ENCODE assay signal across 24 cellular contexts in the genomic region with DNA sequence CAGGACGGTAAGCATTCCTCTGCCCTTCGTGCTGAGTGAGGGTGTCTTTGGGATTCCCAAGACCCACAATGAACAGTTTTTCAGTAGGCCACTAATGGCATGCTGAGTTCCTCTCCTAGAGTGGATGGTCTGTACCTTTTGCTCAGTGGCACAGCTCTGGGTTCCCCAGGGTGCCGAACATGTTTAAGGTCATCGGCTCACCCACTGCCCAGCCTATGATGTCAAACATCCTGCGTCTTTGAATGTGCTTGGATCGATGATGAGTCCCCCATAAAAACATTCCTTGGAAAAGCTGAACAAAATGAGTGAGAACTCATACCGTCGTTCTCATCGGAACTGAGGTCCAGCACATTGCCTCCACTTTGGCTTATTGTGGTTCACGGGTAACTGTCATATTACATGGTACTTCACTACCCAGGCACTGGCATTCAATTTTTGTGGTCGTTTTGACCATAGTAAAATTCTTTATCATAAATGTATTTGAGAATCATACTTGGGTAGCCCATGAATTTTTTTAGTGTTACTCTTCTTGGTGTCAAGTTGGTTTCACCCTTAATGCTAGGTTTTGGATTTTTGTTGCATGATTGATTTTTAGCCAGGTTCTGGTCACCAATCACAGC.
A peak's percentile ranks its signal among the peaks of the same experiment; 100 is the strongest.
DNase-seq lines count a peak whose midpoint lies in the region; ATAC-seq and TF ChIP-seq lines count a peak whose summit lies in the region.
"Had no signal": no experiment of that assay in that cellular context is flagged by ENCODE, and none has a peak within 500 bp of the region (broad histone marks: within the 10 kb centered on the region; RNA-seq: fewer than 3 reads in every experiment).

No MANE protein-coding gene starts in this region.

- H3K27me3 ChIP-seq in CD8-positive, alpha-beta T cell (ENCODE audit: insufficient read depth, low read length) = no peaks in the 10 kb centered on the region
- H3K27me3 ChIP-seq in duodenal mucosa (ENCODE audit: control insufficient read depth in 1 of 2, insufficient read depth in 2 of 2, low read length in 2 of 2) (no peaks in the 10 kb centered on the region), mesendoderm (ENCODE audit: insufficient read depth, low read length, poor library complexity) (no peaks in the 10 kb centered on the region), subcutaneous abdominal adipose tissue (ENCODE audit: control insufficient read depth in 5 of 5, insufficient read depth in 4 of 5, low read length in 5 of 5) (no peaks in the 10 kb centered on the region)
- H3K27me3 ChIP-seq: MG63 had no signal

- H3K27ac ChIP-seq in CD8-positive, alpha-beta T cell (ENCODE audit: low read depth, low read length) = no peak overlapping the region
- H3K27ac ChIP-seq in duodenal mucosa (ENCODE audit: low read depth, low read length) = no peak overlapping the region
- no peak overlapping the region for H3K27ac ChIP-seq in mesendoderm (ENCODE audit: low read depth, low read length)
- no peak overlapping the region for H3K27ac ChIP-seq in subcutaneous abdominal adipose tissue (ENCODE audit: low read depth, low read length)

- TF ChIP-seq CTCF in CD8-positive, alpha-beta T cell (IDR thresholded peaks at IDR 0.05) = no peak

- H2BK15ac ChIP-seq in mesendoderm (replicated peaks; ENCODE audit: low read depth) = no peak overlapping the region

- peaks cover 73% of the 10 kb centered on the region for H3K9me3 Mint-ChIP-seq in CD8-positive, alpha-beta T cell

- no peak overlapping the region for H3K56ac ChIP-seq in mesendoderm (ENCODE audit: low read length)

- H3K36me3 ChIP-seq in CD8-positive, alpha-beta T cell (ENCODE audit: insufficient read depth, low read length) = peaks cover 99% of the 10 kb centered on the region
- peaks cover 91 to 100% of the 10 kb centered on the region in 2 donors for H3K36me3 ChIP-seq in duodenal mucosa (ENCODE audit: control insufficient read depth in 1 of 2, insufficient read depth in 2 of 2, low read length in 2 of 2)
- peaks cover 76% of the 10 kb centered on the region for H3K36me3 ChIP-seq in mesendoderm (ENCODE audit: control insufficient read depth, insufficient read depth, low read length)
- H3K36me3 ChIP-seq in subcutaneous abdominal adipose tissue (ENCODE audit: control insufficient read depth in 5 of 5, insufficient read depth in 5 of 5, low read length in 5 of 5) = peaks cover 25 to 100% (median 99%) of the 10 kb centered on the region in 5 donors
- H3K36me3 ChIP-seq: MG63 had no signal

- H3K9ac ChIP-seq in duodenal mucosa (ENCODE audit: low read depth in 1 of 2, low read length in 2 of 2) (no peak overlapping the region), mesendoderm (ENCODE audit: low read length) (no peak overlapping the region), subcutaneous abdominal adipose tissue (ENCODE audit: low read length in 5 of 5) (no peak overlapping the region)
- H3K9ac ChIP-seq: SK-N-SH had no signal

- DNase-seq in CD8-positive, alpha-beta T cell = no peak
- DNase-seq in mesendoderm (no peak), NCI-H510A treated with DMSO at 0.1 percent for 48 hours (lab: John Stamatoyannopoulos, UW) (no peak)
- DNase-seq: Caco-2; CD4-positive, CD25-positive, alpha-beta regulatory T cell; DMS 273 treated with DMSO at 0.1 percent for 48 hours; DND-41; GOT3; Kasumi-1; MG63; NCI-H1048; NCI-H1436; NCI-H187 treated with DMSO at 0.1 percent for 48 hours; NCI-H2107; NCI-H2227 treated with DMSO at 0.1 percent for 48 hours; NCI-H510A; NCI-H748 treated with DMSO at 0.1 percent for 48 hours; NK-92 treated with Interleukin-12 subunit alpha and Interleukin-12 subunit beta, amount 100 ng/mL, for 24 hours; SIG-M5; SK-N-SH had no signal

- CTCF ChIA-PET in CD8-positive, alpha-beta T cell (lab: Charles Lee) = no interaction called here

- H3K4me2 ChIP-seq in mesendoderm (ENCODE audit: low read length) = no peak overlapping the region
- H3K4me2 ChIP-seq: SK-N-SH had no signal

- peaks cover 100% of the 10 kb centered on the region for H3K36me3 Mint-ChIP-seq in CD8-positive, alpha-beta T cell

- H3K18ac ChIP-seq in mesendoderm (ENCODE audit: low read length) = no peak overlapping the region

- H4K5ac ChIP-seq in mesendoderm (ENCODE audit: low read length) = no peak overlapping the region

- H3K4me1 ChIP-seq in CD8-positive, alpha-beta T cell (ENCODE audit: insufficient read depth, low read length) = no peaks in the 10 kb centered on the region
- no peaks in the 10 kb centered on the region for H3K4me1 ChIP-seq in duodenal mucosa (ENCODE audit: control insufficient read depth in 1 of 2, insufficient read depth in 2 of 2, low read length in 2 of 2)
- no peaks in the 10 kb centered on the region for H3K4me1 ChIP-seq in mesendoderm (ENCODE audit: control insufficient read depth, low read depth, low read length)
- H3K4me1 ChIP-seq in subcutaneous abdominal adipose tissue (ENCODE audit: control insufficient read depth in 5 of 5, insufficient read depth in 5 of 5, low read length in 5 of 5) = no peaks in the 10 kb centered on the region
- H3K4me1 ChIP-seq: Caco-2 had no signal

- peaks cover 95% of the 10 kb centered on the region for H3K9me3 ChIP-seq in CD8-positive, alpha-beta T cell (ENCODE audit: low read length)
- peaks cover 100% of the 10 kb centered on the region in 2 donors for H3K9me3 ChIP-seq in duodenal mucosa (ENCODE audit: control insufficient read depth in 1 of 2, low read length in 2 of 2)
- peaks cover 99 to 100% (median 100%) of the 10 kb centered on the region in 5 donors for H3K9me3 ChIP-seq in subcutaneous abdominal adipose tissue (ENCODE audit: control insufficient read depth in 5 of 5, low read length in 5 of 5)
- H3K9me3 ChIP-seq: MG63 had no signal

- no peak overlapping the region for H3K27ac Mint-ChIP-seq in CD8-positive, alpha-beta T cell
- H3K27ac Mint-ChIP-seq: CD4-positive, CD25-positive, alpha-beta regulatory T cell had no signal

- no peaks in the 10 kb centered on the region for H3K4me1 Mint-ChIP-seq in CD8-positive, alpha-beta T cell (ENCODE audit: low read depth)
- H3K4me1 Mint-ChIP-seq: CD4-positive, CD25-positive, alpha-beta regulatory T cell had no signal

- peak overlapping the region; percentile 8 for H3K4me3 ChIP-seq in CD8-positive, alpha-beta T cell (ENCODE audit: low read depth, low read length)
- H3K4me3 ChIP-seq in duodenal mucosa (ENCODE audit: low read depth in 1 of 2, low read length in 2 of 2) (peak overlapping the region; percentile 19 to 36), mesendoderm (ENCODE audit: low read length) (peak overlapping the region; percentile 34), subcutaneous abdominal adipose tissue (ENCODE audit: low read depth in 1 of 5, low read length in 5 of 5) (peak overlapping the region; percentile 45 to 66 (median 57))
- H3K4me3 ChIP-seq: MG63 had no signal

- H2AK5ac ChIP-seq in mesendoderm (ENCODE audit: low read length) = no peak overlapping the region

- POLR2A ChIA-PET in CD8-positive, alpha-beta T cell (lab: Charles Lee) = no interaction called here

- H3K79me2 ChIP-seq in mesendoderm (ENCODE audit: control insufficient read depth, insufficient read depth, low read length) = peaks cover 7% of the 10 kb centered on the region

- no peak overlapping the region for H4K8ac ChIP-seq in mesendoderm (ENCODE audit: low read depth, low read length)

- H2BK120ac ChIP-seq in mesendoderm (ENCODE audit: low read depth, low read length) = no peak overlapping the region

- H3K23ac ChIP-seq in mesendoderm (ENCODE audit: low read length) = no peak overlapping the region

- ATAC-seq in CD8-positive, alpha-beta T cell = no peak
- ATAC-seq in HG02763 (IDR thresholded peaks at IDR 0.05; ENCODE audit: unreplicated experiment) (no peak), GM21576 (IDR thresholded peaks at IDR 0.05; ENCODE audit: unreplicated experiment) (no peak)

- WGBS in mesendoderm (ENCODE audit: extremely low coverage, insufficient coverage, low lambda C conversion rate) = no CpG with 5 or more reads among the region's 11 CpGs

- no peaks in the 10 kb centered on the region for H3K27me3 Mint-ChIP-seq in CD8-positive, alpha-beta T cell (ENCODE audit: low read depth)
- H3K27me3 Mint-ChIP-seq: CD4-positive, CD25-positive, alpha-beta regulatory T cell had no signal

- no peak overlapping the region for H3K4ac ChIP-seq in mesendoderm (ENCODE audit: low read depth, low read length)

- H3K79me1 ChIP-seq in mesendoderm (ENCODE audit: low read length) = no peaks in the 10 kb centered on the region

- H3K4me3 Mint-ChIP-seq in CD8-positive, alpha-beta T cell = no peak overlapping the region
- H3K4me3 Mint-ChIP-seq: CD4-positive, CD25-positive, alpha-beta regulatory T cell had no signal

- no peak overlapping the region for H2BK5ac ChIP-seq in mesendoderm (ENCODE audit: low read length)

- intact Hi-C loops in CD8-positive, alpha-beta T cell (cut with DNase I, micrococcal nuclease) = loop anchor here in 1 of 2 experiments (10.0 kb wide), 1 partner anchor 298 kb away; no protein-coding TSS in a partner anchor
